Comparison of ENCODE assay signal across 1 cellular context in the genomic region with DNA sequence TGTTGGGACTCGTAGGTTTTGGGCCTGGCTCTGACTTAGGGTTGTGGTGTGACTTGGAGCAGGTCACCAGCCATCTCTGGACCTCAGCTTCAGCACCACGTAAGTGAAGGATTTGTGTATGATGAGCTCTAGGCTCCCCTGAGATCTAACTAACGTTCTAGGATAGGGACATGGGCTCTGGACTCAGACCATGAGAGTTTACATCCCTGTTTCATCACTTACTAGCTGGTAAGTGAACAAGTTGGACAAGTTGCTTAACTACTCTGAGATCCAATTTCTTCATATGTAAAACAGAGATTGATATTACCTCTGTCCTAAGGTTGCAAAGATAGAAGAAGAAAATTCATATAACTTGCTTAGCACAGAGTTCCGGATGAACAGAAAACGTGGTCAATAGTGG.
TF ChIP-seq lines count a peak whose summit lies in the region.

No MANE protein-coding gene starts in this region.

TF ChIP-seq in K562, 482 proteins besides CTCF, POLR2A, EP300 and RAD21:
- TF ChIP-seq, protein P1, sequence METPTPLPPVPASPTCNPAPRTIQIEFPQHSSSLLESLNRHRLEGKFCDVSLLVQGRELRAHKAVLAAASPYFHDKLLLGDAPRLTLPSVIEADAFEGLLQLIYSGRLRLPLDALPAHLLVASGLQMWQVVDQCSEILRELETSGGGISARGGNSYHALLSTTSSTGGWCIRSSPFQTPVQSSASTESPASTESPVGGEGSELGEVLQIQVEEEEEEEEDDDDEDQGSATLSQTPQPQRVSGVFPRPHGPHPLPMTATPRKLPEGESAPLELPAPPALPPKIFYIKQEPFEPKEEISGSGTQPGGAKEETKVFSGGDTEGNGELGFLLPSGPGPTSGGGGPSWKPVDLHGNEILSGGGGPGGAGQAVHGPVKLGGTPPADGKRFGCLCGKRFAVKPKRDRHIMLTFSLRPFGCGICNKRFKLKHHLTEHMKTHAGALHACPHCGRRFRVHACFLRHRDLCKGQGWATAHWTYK (CRISPR knock-in tag; IDR thresholded peaks at IDR 0.05): no peak
- TF ChIP-seq, protein P2, sequence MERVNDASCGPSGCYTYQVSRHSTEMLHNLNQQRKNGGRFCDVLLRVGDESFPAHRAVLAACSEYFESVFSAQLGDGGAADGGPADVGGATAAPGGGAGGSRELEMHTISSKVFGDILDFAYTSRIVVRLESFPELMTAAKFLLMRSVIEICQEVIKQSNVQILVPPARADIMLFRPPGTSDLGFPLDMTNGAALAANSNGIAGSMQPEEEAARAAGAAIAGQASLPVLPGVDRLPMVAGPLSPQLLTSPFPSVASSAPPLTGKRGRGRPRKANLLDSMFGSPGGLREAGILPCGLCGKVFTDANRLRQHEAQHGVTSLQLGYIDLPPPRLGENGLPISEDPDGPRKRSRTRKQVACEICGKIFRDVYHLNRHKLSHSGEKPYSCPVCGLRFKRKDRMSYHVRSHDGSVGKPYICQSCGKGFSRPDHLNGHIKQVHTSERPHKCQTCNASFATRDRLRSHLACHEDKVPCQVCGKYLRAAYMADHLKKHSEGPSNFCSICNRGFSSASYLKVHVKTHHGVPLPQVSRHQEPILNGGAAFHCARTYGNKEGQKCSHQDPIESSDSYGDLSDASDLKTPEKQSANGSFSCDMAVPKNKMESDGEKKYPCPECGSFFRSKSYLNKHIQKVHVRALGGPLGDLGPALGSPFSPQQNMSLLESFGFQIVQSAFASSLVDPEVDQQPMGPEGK (CRISPR knock-in tag; IDR thresholded peaks at IDR 0.05; ENCODE audit: borderline replicate concordance): no peak
- TF ChIP-seq MLX (CRISPR knock-in tag; conservative IDR thresholded peaks at IDR 0.05): no peak
- no peak for TF ChIP-seq EHMT2 (IDR thresholded peaks at IDR 0.05)
- no peak for TF ChIP-seq SUPT5H (IDR thresholded peaks at IDR 0.05)
- no peak for TF ChIP-seq ZNF778 (CRISPR knock-in tag; IDR thresholded peaks at IDR 0.05)
- TF ChIP-seq POLR2H (tag; IDR thresholded peaks at IDR 0.05; ENCODE audit: low read depth): no peak
- TF ChIP-seq MAZ (CRISPR knock-in tag; conservative IDR thresholded peaks at IDR 0.05 in 1 of 2, IDR thresholded peaks at IDR 0.05 in 1 of 2): no peak
- no peak for TF ChIP-seq CEBPG (CRISPR knock-in tag; IDR thresholded peaks at IDR 0.05)
- TF ChIP-seq CEBPG (tag; conservative IDR thresholded peaks at IDR 0.05 in 1 of 2, IDR thresholded peaks at IDR 0.05 in 1 of 2): peak; percentile 12 to 83; a peak in 3 of 4 replicates
